Comparison of ENCODE assay signal across 8 cellular contexts in genomic region chr5:36301858-36302603, GRCh38. TPM values are rescaled to one million over a fixed set of nuclear protein-coding genes. Genes with fewer than 3 reads are reported as not detected.
A peak's percentile ranks its signal among the peaks of the same experiment; 100 is the strongest.
DNase-seq lines count a peak whose midpoint lies in the region; ATAC-seq and TF ChIP-seq lines count a peak whose summit lies in the region.

RANBP3L (minus strand) TSS chr5:36301902; CDS start chr5:36301416, 486 bp downstream.

- CTCF ChIA-PET in activated CD4-positive, alpha-beta T cell treated with anti-CD3 and anti-CD28 coated beads for 36 hours (lab: Charles Lee): interaction anchor here (0.6 kb wide), 1 partner anchor 60 kb away, joined by 3 read pairs; the partner anchor contains the start of gene NADK2
- CTCF ChIA-PET in SK-N-SH (lab: Yijun Ruan, JAX): interaction anchor here (1.5 to 2.6 kb wide), 4 partner anchors 36 to 223 kb away, joined by 4 to 7 read pairs (median 6); no protein-coding TSS in a partner anchor

- no peak for TF ChIP-seq POLR2A in heart left ventricle (IDR thresholded peaks at IDR 0.05)
- TF ChIP-seq POLR2A in gastrocnemius medialis (IDR thresholded peaks at IDR 0.05): no peak

- H3K4me1 ChIP-seq in SK-N-SH (ENCODE audit: control insufficient read depth in 1 of 2, insufficient read depth in 2 of 2, low read depth in 1 of 2, low read length in 1 of 2) (no peaks in the 10 kb centered on the region; a peak in 2 of 4 replicates), heart left ventricle (peaks cover 0 to 31% (median 10%) of the 10 kb centered on the region in 12 donors), gastrocnemius medialis (peaks cover 22 to 28% of the 10 kb centered on the region in 2 donors)

- POLR2A ChIA-PET in activated CD4-positive, alpha-beta T cell treated with anti-CD3 and anti-CD28 coated beads for 36 hours (lab: Charles Lee): interaction anchor here (0.6 kb wide), 1 partner anchor 169 kb away, joined by 3 read pairs; no protein-coding TSS in a partner anchor
- POLR2A ChIA-PET in SK-N-SH (lab: Yijun Ruan, JAX): no interaction called here

- H3K4me1 Mint-ChIP-seq in activated CD4-positive, alpha-beta T cell treated with anti-CD3 and anti-CD28 coated beads for 36 hours: peaks cover 19% of the 10 kb centered on the region
- H3K4me1 Mint-ChIP-seq in stimulated activated memory B cell treated with anti-CD40 and anti-IgM and Interleukin-4, amounts not matched to agents 10 μg/mL and 1 μg/mL and 100 μg/mL, for 72 hours: peaks cover 13% of the 10 kb centered on the region

- H3K36me3 ChIP-seq in SK-N-SH (replicated peaks in 1 of 2; ENCODE audit: control insufficient read depth in 1 of 2, insufficient read depth in 2 of 2, low read length in 1 of 2): no peaks in the 10 kb centered on the region
- no peaks in the 10 kb centered on the region for H3K36me3 ChIP-seq in heart left ventricle
- H3K36me3 ChIP-seq in gastrocnemius medialis: no peaks in the 10 kb centered on the region

- no peak within 1 kb of the TSS for H2AFZ ChIP-seq in SK-N-SH (ENCODE audit: low read depth)

- no peaks in the 10 kb centered on the region for H3K36me3 Mint-ChIP-seq in activated CD4-positive, alpha-beta T cell treated with anti-CD3 and anti-CD28 coated beads for 36 hours (ENCODE audit: low read depth)
- H3K36me3 Mint-ChIP-seq in stimulated activated memory B cell treated with anti-CD40 and anti-IgM and Interleukin-4, amounts not matched to agents 10 μg/mL and 1 μg/mL and 100 μg/mL, for 72 hours: no peaks in the 10 kb centered on the region

- no peak for DNase-seq in activated CD4-positive, alpha-beta T cell treated with anti-CD3 and anti-CD28 coated beads for 36 hours
- DNase-seq in activated CD4-positive, alpha-beta T cell treated with anti-CD3 and anti-CD28 coated beads for 48 hours: no peak
- DNase-seq in SK-N-SH (no peak), heart left ventricle (no peak), gastrocnemius medialis (peak in 1 of 2 donors; percentile 17), NCI-H187 treated with DMSO at 0.1 percent for 48 hours (lab: John Stamatoyannopoulos, UW) (no peak)

- no peak within 1 kb of the TSS for H3K9ac ChIP-seq in SK-N-SH

- H3K27ac ChIP-seq in SK-N-SH (ENCODE audit: low read depth in 2 of 2, low read length in 1 of 2) (no peak within 1 kb of the TSS), heart left ventricle (peak within 1 kb of the TSS; percentile 29 to 76 (median 68)), gastrocnemius medialis (peak within 1 kb of the TSS; percentile 41 to 68 (median 56))

- H3K4me2 ChIP-seq in SK-N-SH: peak within 1 kb of the TSS; percentile 26; the same call in 1 of the 2 replicates

- H3F3A ChIP-seq in SK-N-SH (replicated peaks; ENCODE audit: insufficient read depth): no peaks in the 10 kb centered on the region

- in situ Hi-C loops in gastrocnemius medialis (cut with MboI; ENCODE audit: low sequenced_read_pairs in 4 of 4): loop anchor here in 2 of 4 donors (10.0 kb wide), 1 partner anchor 127 kb away; no protein-coding TSS in a partner anchor

- no peaks in the 10 kb centered on the region for H4K20me1 ChIP-seq in SK-N-SH (ENCODE audit: insufficient read depth)

- ATAC-seq in activated CD4-positive, alpha-beta T cell treated with anti-CD3 and anti-CD28 coated beads for 36 hours: peak; percentile 69
- ATAC-seq in heart left ventricle (peak; percentile 71 to 91 (median 84)), gastrocnemius medialis (peak; percentile 83 to 84), HG03175 (IDR thresholded peaks at IDR 0.05; ENCODE audit: unreplicated experiment) (no peak)
- no peak for ATAC-seq in stimulated activated memory B cell treated with anti-CD40 and anti-IgM and Interleukin-4, amounts not matched to agents 10 μg/mL and 1 μg/mL and 100 μg/mL, for 72 hours

- H3K9me3 Mint-ChIP-seq in activated CD4-positive, alpha-beta T cell treated with anti-CD3 and anti-CD28 coated beads for 36 hours (ENCODE audit: low read depth): no peaks in the 10 kb centered on the region
- no peaks in the 10 kb centered on the region for H3K9me3 Mint-ChIP-seq in stimulated activated memory B cell treated with anti-CD40 and anti-IgM and Interleukin-4, amounts not matched to agents 10 μg/mL and 1 μg/mL and 100 μg/mL, for 72 hours

- TF ChIP-seq CTCF in SK-N-SH (IDR thresholded peaks at IDR 0.05) (no peak), heart left ventricle (IDR thresholded peaks at IDR 0.05) (no peak), gastrocnemius medialis (IDR thresholded peaks at IDR 0.05 in 4 of 5, conservative IDR thresholded peaks at IDR 0.05 in 1 of 5) (no peak)

- no peak for TF ChIP-seq EP300 in SK-N-SH (IDR thresholded peaks at IDR 0.05; ENCODE audit: borderline replicate concordance in 1 of 2, low read depth in 1 of 2, low read length in 1 of 2)

- H3K4me3 Mint-ChIP-seq in activated CD4-positive, alpha-beta T cell treated with anti-CD3 and anti-CD28 coated beads for 36 hours: no peak within 1 kb of the TSS
- no peak within 1 kb of the TSS for H3K4me3 Mint-ChIP-seq in stimulated activated memory B cell treated with anti-CD40 and anti-IgM and Interleukin-4, amounts not matched to agents 10 μg/mL and 1 μg/mL and 100 μg/mL, for 72 hours

- no peak within 1 kb of the TSS for H3K27ac Mint-ChIP-seq in activated CD4-positive, alpha-beta T cell treated with anti-CD3 and anti-CD28 coated beads for 36 hours
- H3K27ac Mint-ChIP-seq in stimulated activated memory B cell treated with anti-CD40 and anti-IgM and Interleukin-4, amounts not matched to agents 10 μg/mL and 1 μg/mL and 100 μg/mL, for 72 hours: no peak within 1 kb of the TSS

- H3K9me3 ChIP-seq in SK-N-SH (no peaks in the 10 kb centered on the region), heart left ventricle (no peaks in the 10 kb centered on the region), gastrocnemius medialis (no peaks in the 10 kb centered on the region)

- WGBS in SK-N-SH (ENCODE audit: low lambda C conversion rate): 32% methylated on average over 5 of the region's 5 CpGs
- WGBS in heart left ventricle, 4 donors: 5 to 24% (median 17%) methylated on average over 5 of the region's 5 CpGs

- H3K4me3 ChIP-seq in SK-N-SH (ENCODE audit: low read depth in 2 of 2, low read length in 1 of 2) (peak within 1 kb of the TSS in 1 of 2 experiments; percentile 5; a peak in 2 of 4 replicates), heart left ventricle (peak within 1 kb of the TSS in 11 of 12 donors; percentile 5 to 50 (median 35)), gastrocnemius medialis (peak within 1 kb of the TSS; percentile 26 to 54 (median 38))

- H3K79me2 ChIP-seq in SK-N-SH (ENCODE audit: insufficient read depth): no peaks in the 10 kb centered on the region

- H3K27me3 ChIP-seq in SK-N-SH (ENCODE audit: insufficient read depth) (no peaks in the 10 kb centered on the region), heart left ventricle (no peaks in the 10 kb centered on the region), gastrocnemius medialis (no peaks in the 10 kb centered on the region)

- intact Hi-C loops in activated CD4-positive, alpha-beta T cell treated with anti-CD3 and anti-CD28 coated beads for 36 hours (cut with DNase I, micrococcal nuclease): loop anchor here in 1 of 2 experiments (10.0 kb wide), 1 partner anchor 337 kb away; no protein-coding TSS in a partner anchor
- intact Hi-C loops in heart left ventricle (cut with DNase I): loop anchor here in 8 of 10 donors (2.0 to 10.0 kb wide), 9 partner anchors 31 to 393 kb away; partner anchors contain the start of gene NADK2 (in 3 of the 8)
- intact Hi-C loops in gastrocnemius medialis (cut with DNase I; ENCODE audit: low total_unique reads): no loop called here

- no peaks in the 10 kb centered on the region for H3K9me2 ChIP-seq in SK-N-SH

- peaks cover 5% of the 10 kb centered on the region for H3K27me3 Mint-ChIP-seq in activated CD4-positive, alpha-beta T cell treated with anti-CD3 and anti-CD28 coated beads for 36 hours
- H3K27me3 Mint-ChIP-seq in stimulated activated memory B cell treated with anti-CD40 and anti-IgM and Interleukin-4, amounts not matched to agents 10 μg/mL and 1 μg/mL and 100 μg/mL, for 72 hours: peaks cover 11% of the 10 kb centered on the region

- no peak for TF ChIP-seq RAD21 in SK-N-SH (IDR thresholded peaks at IDR 0.05; ENCODE audit: low read length)

TF ChIP-seq in SK-N-SH, 30 proteins besides CTCF, POLR2A, EP300 and RAD21 (continues in another document):
- no peak for TF ChIP-seq MXI1 (IDR thresholded peaks at IDR 0.05; ENCODE audit: low read depth, low read length)
- no peak for TF ChIP-seq TEAD4 (IDR thresholded peaks at IDR 0.05; ENCODE audit: borderline replicate concordance, insufficient read depth)
- no peak for TF ChIP-seq RFX5 (IDR thresholded peaks at IDR 0.05; ENCODE audit: low read length)
- TF ChIP-seq NFIC (IDR thresholded peaks at IDR 0.05; ENCODE audit: borderline replicate concordance): no peak
- TF ChIP-seq SMC3 (IDR thresholded peaks at IDR 0.05; ENCODE audit: low read depth, low read length): no peak
- no peak for TF ChIP-seq POLR2AphosphoS5 (IDR thresholded peaks at IDR 0.05; ENCODE audit: low read depth, low read length)
- TF ChIP-seq GABPA (IDR thresholded peaks at IDR 0.05; ENCODE audit: low read depth): no peak
- TF ChIP-seq YY1 (IDR thresholded peaks at IDR 0.05; ENCODE audit: low read depth): no peak
- TF ChIP-seq SIN3A (IDR thresholded peaks at IDR 0.05; ENCODE audit: borderline replicate concordance, low read depth, low read length): no peak
- TF ChIP-seq FOSL2 (IDR thresholded peaks at IDR 0.05; ENCODE audit: borderline replicate concordance, low read depth): no peak
- no peak for TF ChIP-seq MEF2A (IDR thresholded peaks at IDR 0.05; ENCODE audit: borderline replicate concordance, low read depth)
- no peak for TF ChIP-seq FOXM1 (IDR thresholded peaks at IDR 0.05; ENCODE audit: low read depth)
- no peak for TF ChIP-seq TCF12 (IDR thresholded peaks at IDR 0.05)
- no peak for TF ChIP-seq CHD2 (IDR thresholded peaks at IDR 0.05; ENCODE audit: low read length, partially characterized antibody)
- no peak for TF ChIP-seq USF2 (IDR thresholded peaks at IDR 0.05; ENCODE audit: borderline replicate concordance, low read depth, low read length)

RNA-seq across cellular contexts. Expression of gene RANBP3L, which starts in this region (rescaled TPM):
- under 1 TPM; 0.07 to 0.16 TPM for total RNA-seq in activated CD4-positive, alpha-beta T cell treated with anti-CD3 and anti-CD28 coated beads for 36 hours
- polyA plus RNA-seq in SK-N-SH (2012; rRNA removed) (not detected in 2 replicates), heart left ventricle (under 1 TPM; 0.14 to 0.19 TPM)
- polyA plus RNA-seq in SK-N-SH (2012; cell fraction: cytosol; rRNA removed): not detected in 2 replicates
- not detected in 2 replicates for polyA plus RNA-seq in SK-N-SH (2012; cell fraction: nucleus; rRNA removed)
- total RNA-seq in heart left ventricle (1 to 10 TPM in 3 of 9 donors, under 1 TPM in 6; 0.19 to 2.2 (median 0.54) TPM), gastrocnemius medialis (1 to 10 TPM in 2 of 4 donors, under 1 TPM in 2; 0.82 to 2.5 (median 1.2) TPM)

Comparison
In these comparisons a context has a peak if more than half of its experiments do, and no peak if none do; other contexts are left out.
1. Peak in ATAC-seq in activated CD4-positive, alpha-beta T cell treated with anti-CD3 and anti-CD28 coated beads for 36 hours; RNA of the gene not detected or under 1 TPM.
2. ATAC-seq: peak in heart left ventricle (4 of 4) and gastrocnemius medialis (2 of 2); none in HG03175 (single experiment) and stimulated activated memory B cell treated with anti-CD40 and anti-IgM and Interleukin-4, amounts not matched to agents 10 μg/mL and 1 μg/mL and 100 μg/mL, for 72 hours (single experiment).
3. H3K27ac ChIP-seq: peak in heart left ventricle (12 of 12) and gastrocnemius medialis (4 of 4); none in SK-N-SH (0 of 2).